In genomic region chr1:180600301-180600700, GRCh38 we compare ENCODE assay signal across 18 cellular contexts. TPM values are rescaled to one million over a fixed set of nuclear protein-coding genes. Genes with fewer than 3 reads are reported as not detected.
DNase-seq lines count a peak whose midpoint lies in the region; ATAC-seq, FAIRE-seq and TF ChIP-seq lines count a peak whose summit lies in the region.
"Had no signal": no experiment of that assay in that cellular context is flagged by ENCODE, and none has a peak within 500 bp of the region (broad histone marks: within the 10 kb centered on the region; RNA-seq: fewer than 3 reads in every experiment).

No MANE protein-coding gene starts in this region.

- H3K4me3 ChIP-seq in A549 (no peak overlapping the region), bronchial epithelial cell (ENCODE audit: low read depth, low read length) (no peak overlapping the region)

- no peak for TF ChIP-seq POLR2A in A549 (IDR thresholded peaks at IDR 0.05; ENCODE audit: low read length)

- no peaks in the 10 kb centered on the region for H3K9me3 ChIP-seq in A549
- H3K9me3 ChIP-seq: BE2C, Caco-2 had no signal

- no peak for ATAC-seq in A549

- POLR2A ChIA-PET in A549 (lab: Yijun Ruan, JAX): no interaction called here

- TF ChIP-seq EP300 in A549 (IDR thresholded peaks at IDR 0.05): no peak

- H3K27me3 ChIP-seq in bronchial epithelial cell (ENCODE audit: control insufficient read depth, insufficient read depth, low read length): no peaks in the 10 kb centered on the region
- H3K27me3 ChIP-seq: BE2C had no signal

- peak overlapping the region; percentile 76 to 90 for H3K27ac ChIP-seq in A549
- H3K27ac ChIP-seq: C4-2B, HL-60 had no signal

- TF ChIP-seq CTCF in A549 (IDR thresholded peaks at IDR 0.05) (no peak), D721Med (IDR thresholded peaks at IDR 0.05; ENCODE audit: insufficient read depth, missing control alignments) (no peak), bronchial epithelial cell (IDR thresholded peaks at IDR 0.05; ENCODE audit: insufficient read depth, low read length, severe bottlenecking) (no peak)

- FAIRE-seq in A549 (lab: Jason Lieb, UNC) (no peak), D721Med (lab: Jason Lieb, UNC) (peak; percentile 48), bronchial epithelial cell (lab: Jason Lieb, UNC) (no peak), RCC 7860 (lab: Jason Lieb, UNC) (no peak)

- peak overlapping the region; percentile 84 for H3K4me2 ChIP-seq in A549

- no peak for TF ChIP-seq RAD21 in A549 (conservative IDR thresholded peaks at IDR 0.05 in 1 of 2, IDR thresholded peaks at IDR 0.05 in 1 of 2)

- peaks cover 42% of the 10 kb centered on the region for H3K4me1 ChIP-seq in A549

- no peaks in the 10 kb centered on the region for H3K36me3 ChIP-seq in bronchial epithelial cell (ENCODE audit: control insufficient read depth, insufficient read depth, low read length)
- H3K36me3 ChIP-seq: BE2C had no signal

- CTCF ChIA-PET in A549 (lab: Yijun Ruan, JAX): no interaction called here

- DNase-seq in A549 (ENCODE audit: low read depth in 1 of 2, low spot score in 1 of 2) (no peak), D721Med (ENCODE audit: insufficient read length, low spot score) (no peak), bronchial epithelial cell (ENCODE audit: low read depth) (peak; percentile 59), kidney tubule cell (ENCODE audit: low spot score) (peak; percentile 6), RCC 7860 (ENCODE audit: low spot score) (no peak), NCI-H187 (lab: John Stamatoyannopoulos, UW) (no peak), SKM-1 (lab: John Stamatoyannopoulos, UW; ENCODE audit: unreplicated experiment) (no peak)
- DNase-seq: BE2C; Caco-2; CD8-positive, alpha-beta memory T cell; DMS 273 treated with DMSO at 0.1 percent for 48 hours; HCEC 1CT had no signal

TF ChIP-seq in A549, 52 proteins besides CTCF, POLR2A, EP300 and RAD21:
- TF ChIP-seq CHD4 (IDR thresholded peaks at IDR 0.05; ENCODE audit: borderline replicate concordance) (no peak), KDM1A (IDR thresholded peaks at IDR 0.05; ENCODE audit: low read depth) (no peak), POLR2AphosphoS2 (conservative IDR thresholded peaks at IDR 0.05; ENCODE audit: low read length) (no peak), SREBF2 (IDR thresholded peaks at IDR 0.05) (no peak), MAZ (IDR thresholded peaks at IDR 0.05; ENCODE audit: borderline replicate concordance, low read depth, low read length) (no peak), ATOH8 (CRISPR knock-in tag; IDR thresholded peaks at IDR 0.05; ENCODE audit: low read depth) (no peak), NR3C1 (IDR thresholded peaks at IDR 0.05) (no peak), USF2 (IDR thresholded peaks at IDR 0.05) (no peak)

RNA-seq across cellular contexts. Expression of gene XPR1, which starts 31.5 kb away (rescaled TPM):
- polyA plus RNA-seq in A549 (2011; rRNA removed) (86.1 and 105 TPM in 2 replicates), A549 (2017; fragmentation: RNase III; extraction: RNeasy Plus Mini Kit Qiagen cat#74134 plus additional on column Dnase treatment) (33.7 to 38.9 TPM (median 37.5 TPM) in 3 replicates)
- 10.8 and 12.4 TPM in 2 replicates for polyA plus RNA-seq in A549 (2012; cell fraction: cytosol; rRNA removed)
- polyA plus RNA-seq in A549 (2012; cell fraction: nucleus; rRNA removed): 5.8 and 10.4 TPM in 2 replicates
- 58.6 and 66.1 TPM in 2 replicates for polyA minus RNA-seq in A549 (2011; rRNA and poly(A)+ RNA removed)
- 35.0 and 57.6 TPM in 2 replicates for total RNA-seq in bronchial epithelial cell

RNA-seq across cellular contexts. Expression of gene OVAAL, which starts 41.5 kb away (rescaled TPM):
- polyA plus RNA-seq in A549 (2011; rRNA removed): not detected in 2 replicates
- 0.03 TPM in 1 of 2 replicates, not detected in the other for polyA plus RNA-seq in A549 (2012; cell fraction: cytosol; rRNA removed)
- polyA plus RNA-seq in A549 (2012; cell fraction: nucleus; rRNA removed): 0.04 TPM in 1 of 2 replicates, not detected in the other
- polyA plus RNA-seq in A549 (2017; fragmentation: RNase III; extraction: RNeasy Plus Mini Kit Qiagen cat#74134 plus additional on column Dnase treatment): 0.08 to 0.12 TPM (median 0.09 TPM) in 3 replicates
- not detected in 2 replicates for polyA minus RNA-seq in A549 (2011; rRNA and poly(A)+ RNA removed)
- not detected in 2 replicates for total RNA-seq in bronchial epithelial cell
- total RNA-seq: A172; Caco-2; CD8-positive, alpha-beta memory T cell; Daoy; H4 had no signal
- polyA plus RNA-seq: AG04450; CD8-positive, alpha-beta memory T cell had no signal

Comparison
In these comparisons a context has a peak if more than half of its experiments do, and no peak if none do; other contexts are left out.
1. DNase-seq: peak in bronchial epithelial cell (single experiment) and kidney tubule cell (single experiment); none in A549 (0 of 2), D721Med (single experiment), RCC 7860 (single experiment), NCI-H187 (0 of 2) and SKM-1 (single experiment).